ENCODE assay signal across 8 cellular contexts in the genomic region with DNA sequence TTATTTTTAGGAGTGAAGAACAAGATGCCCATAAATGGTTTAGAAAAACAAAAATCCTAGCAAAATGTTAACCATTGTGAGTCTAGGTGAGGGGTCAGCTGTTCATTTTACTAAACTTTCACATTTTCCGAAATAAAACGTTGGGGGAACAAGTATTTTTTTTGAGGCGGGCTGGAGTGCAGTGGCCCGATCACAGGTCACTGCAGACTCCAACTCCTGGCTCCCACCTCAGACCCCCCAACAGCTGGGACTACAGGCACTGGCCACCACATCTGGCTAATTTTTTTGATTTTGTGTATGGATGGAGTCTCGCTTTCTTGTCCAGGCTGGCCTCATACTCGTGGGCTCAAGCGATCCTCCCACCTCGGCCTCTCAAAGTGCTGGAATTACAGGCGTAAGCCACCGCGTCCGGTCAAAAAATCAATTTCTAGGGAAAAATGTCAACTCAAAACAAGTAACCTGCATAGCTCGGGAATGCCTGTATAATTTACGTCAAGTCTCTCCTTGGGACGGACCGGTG. TPM values are rescaled to one million over a fixed set of nuclear protein-coding genes. Genes with fewer than 3 reads are reported as not detected.
DNase-seq lines count a peak whose midpoint lies in the region; ATAC-seq and TF ChIP-seq lines count a peak whose summit lies in the region.

No MANE protein-coding gene starts in this region.

- H3K27ac ChIP-seq in breast epithelium (peak overlapping the region; percentile 91 to 98), muscle layer of colon (ENCODE audit: low read depth, low read length) (peak overlapping the region; percentile 83)

- ATAC-seq in HG03342 (IDR thresholded peaks at IDR 0.05; ENCODE audit: unreplicated experiment): peak; percentile 2
- no peak for ATAC-seq in HG02623 (IDR thresholded peaks at IDR 0.05; ENCODE audit: unreplicated experiment)
- no peak for ATAC-seq in HG03457 (IDR thresholded peaks at IDR 0.05; ENCODE audit: unreplicated experiment)

- H3K9ac ChIP-seq in muscle layer of colon (ENCODE audit: low read length): peak overlapping the region; percentile 58

- TF ChIP-seq CTCF in GM12864 (IDR thresholded peaks at IDR 0.05; ENCODE audit: low read depth, low read length, missing control alignments) (no peak), breast epithelium (IDR thresholded peaks at IDR 0.05) (no peak)

- H3K4me1 ChIP-seq in breast epithelium: no peaks in the 10 kb centered on the region
- H3K4me1 ChIP-seq in muscle layer of colon (ENCODE audit: insufficient read depth, low read length): peaks cover 12% of the 10 kb centered on the region

- no peaks in the 10 kb centered on the region for H3K36me3 ChIP-seq in breast epithelium
- no peaks in the 10 kb centered on the region for H3K36me3 ChIP-seq in muscle layer of colon (ENCODE audit: insufficient read depth, low read length)

- H3K4me3 ChIP-seq in GM12864 (ENCODE audit: low read depth, low read length) (peak overlapping the region; percentile 82), breast epithelium (peak overlapping the region; percentile 67 to 83 (median 69)), muscle layer of colon (ENCODE audit: low read depth in 1 of 2, low read length in 2 of 2) (peak overlapping the region; percentile 40 to 65)

- intact Hi-C loops in breast epithelium (cut with DNase I; ENCODE audit: low total_unique reads): no loop called here

- DNase-seq in GM12864 (ENCODE audit: low read depth): no peak
- no peak for DNase-seq in breast epithelium (ENCODE audit: low spot score in 2 of 2)
- no peak for DNase-seq in NCI-H2081 (lab: John Stamatoyannopoulos, UW)
- no peak for DNase-seq in GDM1 (lab: John Stamatoyannopoulos, UW)

- H3K9me3 ChIP-seq in breast epithelium (peaks cover 0 to 5% of the 10 kb centered on the region in 2 donors), muscle layer of colon (ENCODE audit: low read length) (no peaks in the 10 kb centered on the region)

- TF ChIP-seq POLR2A in breast epithelium (IDR thresholded peaks at IDR 0.05): peak; percentile 69

- H3K27me3 ChIP-seq in breast epithelium (no peaks in the 10 kb centered on the region), muscle layer of colon (ENCODE audit: control insufficient read depth in 1 of 2, insufficient read depth in 2 of 2, low read length in 2 of 2) (no peaks in the 10 kb centered on the region)

RNA-seq across cellular contexts. Expression of a gene that starts 0.7 kb away (rescaled TPM):
- 10 to 100 TPM; 54.4 to 71.0 (median 60.6) TPM for total RNA-seq in breast epithelium
